1 cellular context compared by ENCODE assay signal in genomic region chr3:30263238-30263920, GRCh38.
TF ChIP-seq lines count a peak whose summit lies in the region.

No MANE protein-coding gene starts in this region.

TF ChIP-seq in IMR-90, 13 proteins besides CTCF, POLR2A, EP300 and RAD21:
- TF ChIP-seq FOS (IDR thresholded peaks at IDR 0.05; ENCODE audit: low read depth, low read length), result no peak
- no peak for TF ChIP-seq CHD1 (IDR thresholded peaks at IDR 0.05; ENCODE audit: low read depth, low read length)
- TF ChIP-seq ELK1 (IDR thresholded peaks at IDR 0.05; ENCODE audit: borderline replicate concordance, low read depth, low read length), result no peak
- no peak for TF ChIP-seq RCOR1 (IDR thresholded peaks at IDR 0.05; ENCODE audit: insufficient replicate concordance, low read length)
- no peak for TF ChIP-seq NFE2L2 (IDR thresholded peaks at IDR 0.05; ENCODE audit: low read depth, low read length)
- TF ChIP-seq MXI1 (IDR thresholded peaks at IDR 0.05; ENCODE audit: borderline replicate concordance, low read depth, low read length), result no peak
- no peak for TF ChIP-seq SMC3 (IDR thresholded peaks at IDR 0.05; ENCODE audit: low read depth, low read length)
- TF ChIP-seq BHLHE40 (IDR thresholded peaks at IDR 0.05; ENCODE audit: low read depth, low read length), result no peak
- no peak for TF ChIP-seq CEBPB (IDR thresholded peaks at IDR 0.05; ENCODE audit: low read depth, low read length)
- no peak for TF ChIP-seq MAFK (IDR thresholded peaks at IDR 0.05; ENCODE audit: low read depth, low read length)
- no peak for TF ChIP-seq USF2 (IDR thresholded peaks at IDR 0.05; ENCODE audit: low read depth, low read length)
- TF ChIP-seq RFX5 (IDR thresholded peaks at IDR 0.05; ENCODE audit: low read depth, low read length), result no peak
- TF ChIP-seq MAZ (IDR thresholded peaks at IDR 0.05; ENCODE audit: borderline replicate concordance, low read depth, low read length), result no peak
